In the genomic region with DNA sequence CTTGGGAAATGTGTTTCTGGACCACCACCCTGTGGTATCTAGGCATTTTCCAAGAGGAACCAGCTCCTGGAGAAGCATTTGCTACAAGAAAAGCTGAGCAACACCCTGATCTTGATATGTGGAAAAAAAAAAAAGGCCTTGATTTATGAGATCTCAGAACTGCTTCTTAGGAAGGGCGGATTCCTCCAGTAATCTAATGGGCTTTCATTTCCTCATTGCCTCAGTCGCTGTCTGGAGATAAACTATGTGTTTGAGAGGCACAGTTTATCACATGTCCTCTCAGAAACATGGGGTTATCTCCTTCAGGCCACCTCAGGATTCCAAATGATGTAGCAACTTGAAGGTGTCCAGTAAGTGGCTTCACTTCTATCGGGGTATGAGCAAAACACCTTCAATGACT, we compare ENCODE assay signal across 21 cellular contexts. TPM values are rescaled to one million over a fixed set of nuclear protein-coding genes. Genes with fewer than 3 reads are reported as not detected.
DNase-seq lines count a peak whose midpoint lies in the region; TF ChIP-seq lines count a peak whose summit lies in the region.
"Had no signal": no experiment of that assay in that cellular context is flagged by ENCODE, and none has a peak within 500 bp of the region (broad histone marks: within the 10 kb centered on the region; RNA-seq: fewer than 3 reads in every experiment).

No MANE protein-coding gene starts in this region.

- peak overlapping the region; percentile 56 to 71 for H3K9ac ChIP-seq in colonic mucosa (ENCODE audit: low read depth in 2 of 2, low read length in 2 of 2)

- intact Hi-C loops in colonic mucosa (cut with DNase I), result no loop called here

- H3K27me3 ChIP-seq in colonic mucosa, result no peaks in the 10 kb centered on the region

- H3K9me3 ChIP-seq in colonic mucosa, result no peaks in the 10 kb centered on the region
- H3K9me3 ChIP-seq: prostate gland, thoracic aorta had no signal

- H3K9me3 Mint-ChIP-seq in nephron progenitor cell, result no peaks in the 10 kb centered on the region
- H3K9me3 Mint-ChIP-seq: stimulated activated memory B cell treated with anti-CD40 and anti-IgM and Interleukin-4, amounts not matched to agents 10 μg/mL and 1 μg/mL and 100 μg/mL, for 72 hours had no signal

- H3K27ac Mint-ChIP-seq in nephron progenitor cell, result peak overlapping the region; percentile 74
- H3K27ac Mint-ChIP-seq: activated CD4-positive, alpha-beta T cell treated with anti-CD3 and anti-CD28 coated beads for 36 hours; stimulated activated memory B cell treated with anti-CD40 and anti-IgM and Interleukin-4, amounts not matched to agents 10 μg/mL and 1 μg/mL and 100 μg/mL, for 72 hours had no signal

- H3K4me3 ChIP-seq in colonic mucosa, result no peak overlapping the region
- H3K4me3 ChIP-seq: prostate gland, skin epidermis, thoracic aorta had no signal

- H3K27ac ChIP-seq in colonic mucosa, result peak overlapping the region; percentile 96
- H3K27ac ChIP-seq: prostate gland, skin epidermis, thoracic aorta had no signal

- TF ChIP-seq CTCF in colonic mucosa (IDR thresholded peaks at IDR 0.05) (no peak), nephron progenitor cell (IDR thresholded peaks at IDR 0.05) (no peak)

- peaks cover 4% of the 10 kb centered on the region for H3K4me1 ChIP-seq in colonic mucosa
- H3K4me1 ChIP-seq: prostate gland had no signal

- H3K27me3 Mint-ChIP-seq in nephron progenitor cell (ENCODE audit: low read depth, poor library complexity), result peaks cover 11% of the 10 kb centered on the region
- H3K27me3 Mint-ChIP-seq: activated CD4-positive, alpha-beta T cell treated with anti-CD3 and anti-CD28 coated beads for 36 hours; stimulated activated memory B cell treated with anti-CD40 and anti-IgM and Interleukin-4, amounts not matched to agents 10 μg/mL and 1 μg/mL and 100 μg/mL, for 72 hours had no signal

- no peaks in the 10 kb centered on the region for H3K36me3 Mint-ChIP-seq in nephron progenitor cell (ENCODE audit: low read depth)
- H3K36me3 Mint-ChIP-seq: stimulated activated memory B cell treated with anti-CD40 and anti-IgM and Interleukin-4, amounts not matched to agents 10 μg/mL and 1 μg/mL and 100 μg/mL, for 72 hours had no signal

- H3K36me3 ChIP-seq in colonic mucosa, result no peaks in the 10 kb centered on the region
- H3K36me3 ChIP-seq: prostate gland, thoracic aorta had no signal

- H3K4me1 Mint-ChIP-seq in nephron progenitor cell, result peaks cover 5% of the 10 kb centered on the region
- H3K4me1 Mint-ChIP-seq: stimulated activated memory B cell treated with anti-CD40 and anti-IgM and Interleukin-4, amounts not matched to agents 10 μg/mL and 1 μg/mL and 100 μg/mL, for 72 hours had no signal

- no peak overlapping the region for H3K4me3 Mint-ChIP-seq in nephron progenitor cell
- H3K4me3 Mint-ChIP-seq: activated CD4-positive, alpha-beta T cell treated with anti-CD3 and anti-CD28 coated beads for 36 hours; stimulated activated memory B cell treated with anti-CD40 and anti-IgM and Interleukin-4, amounts not matched to agents 10 μg/mL and 1 μg/mL and 100 μg/mL, for 72 hours had no signal

- DNase-seq in HT-29 (ENCODE audit: low spot score) (peak; percentile 27), NOMO-1 treated with dmso at 0.1 percent for 144 hours (lab: John Stamatoyannopoulos, UW; ENCODE audit: unreplicated experiment) (peak; percentile 88), colonic mucosa (peak; percentile 52), nephron progenitor cell (no peak), NCI-H1694 (lab: John Stamatoyannopoulos, UW) (no peak), T-helper 1 cell (no peak), occipital lobe (lab: John Stamatoyannopoulos, UW) (no peak)
- DNase-seq in activated CD4-positive, alpha-beta T cell treated with anti-CD3 and anti-CD28 coated beads for 1 hour, result no peak
- DNase-seq: activated CD4-positive, alpha-beta T cell treated with anti-CD3 and anti-CD28 coated beads for 36 hours; activated naive CD4-positive, alpha-beta T cell treated with anti-CD3 and anti-CD28 coated beads, Interleukin-2, amount 50 U/mL, for 16 hours; GF-D8; H7; IMR-90; NCI-H1436 treated with DMSO at 0.1 percent for 48 hours; NCI-H524; stimulated activated CD4-positive, alpha-beta T cell treated with anti-CD3 and anti-CD28 coated beads, Interleukin-2, amount 100 ng/mL, for 24 hours; T1000 had no signal

RNA-seq across cellular contexts. Expression of gene ZNF622, which starts 56.5 kb away (rescaled TPM):
- 42.6 and 46.3 TPM in 2 replicates for total RNA-seq in HT-29 (2014; rRNA removed; shearing (Covaris generic))
- total RNA-seq in colonic mucosa (10 to 100 TPM; 53.0 to 56.3 TPM), occipital lobe (25.9 TPM)

Comparison
In these comparisons a context has a peak if more than half of its experiments do, and no peak if none do; other contexts are left out.
1. DNase-seq: peak in HT-29 (single experiment), NOMO-1 treated with dmso at 0.1 percent for 144 hours (single experiment) and colonic mucosa (single experiment); none in nephron progenitor cell (single experiment), NCI-H1694 (single experiment), T-helper 1 cell (0 of 5), occipital lobe (single experiment) and activated CD4-positive, alpha-beta T cell treated with anti-CD3 and anti-CD28 coated beads for 1 hour (single experiment).